Comparison of ENCODE assay signal across 8 cellular contexts in genomic region chr1:39954261-39954869, GRCh38. TPM values are rescaled to one million over a fixed set of nuclear protein-coding genes. Genes with fewer than 3 reads are reported as not detected.
DNase-seq lines count a peak whose midpoint lies in the region; ATAC-seq, FAIRE-seq and TF ChIP-seq lines count a peak whose summit lies in the region.

No MANE protein-coding gene starts in this region.

- H3K4me3 ChIP-seq in keratinocyte (ENCODE audit: control insufficient read depth in 2 of 3, extremely low read depth in 1 of 3, insufficient read depth in 2 of 3, low read depth in 1 of 3, low read length in 3 of 3) (peak overlapping the region; percentile 49 to 93 (median 60)), thymus (ENCODE audit: low read length) (peak overlapping the region; percentile 52)

- H3K4me1 ChIP-seq in keratinocyte (ENCODE audit: control insufficient read depth, extremely low read depth, insufficient read depth, low read length) (peaks cover 45% of the 10 kb centered on the region), thymus (ENCODE audit: control insufficient read depth, insufficient read depth, low read length) (peaks cover 8% of the 10 kb centered on the region)

- H3K9me1 ChIP-seq in keratinocyte (ENCODE audit: control insufficient read depth, extremely low read depth, insufficient read depth, low read length), result peaks cover 8% of the 10 kb centered on the region

- FAIRE-seq in keratinocyte (lab: Jason Lieb, UNC), result peak; percentile 49

- H4K20me1 ChIP-seq in keratinocyte (ENCODE audit: control insufficient read depth, extremely low read depth, insufficient read depth, low read length), result peaks cover 17% of the 10 kb centered on the region

- H3K27me3 ChIP-seq in keratinocyte (ENCODE audit: control insufficient read depth, extremely low read depth, insufficient read depth, low read length) (no peaks in the 10 kb centered on the region), thymus (ENCODE audit: control insufficient read depth, insufficient read depth) (no peaks in the 10 kb centered on the region)

- POLR2A ChIA-PET in activated CD4-positive, alpha-beta T cell treated with anti-CD3 and anti-CD28 coated beads, Interleukin-2, amount 10 ng/mL, durations not matched to agents 7 days and 5 days (lab: Charles Lee), result interaction anchor here (0.5 kb wide), 1 partner anchor 867 kb away, joined by 3 read pairs; no protein-coding TSS in a partner anchor

- peaks cover 38% of the 10 kb centered on the region for H3K79me2 ChIP-seq in keratinocyte (ENCODE audit: control insufficient read depth, insufficient read depth, low read length)

- peak overlapping the region; percentile 87 for H3K4me2 ChIP-seq in keratinocyte (ENCODE audit: control insufficient read depth, extremely low read depth, insufficient read depth, low read depth, low read length)

- H3K9me3 ChIP-seq in keratinocyte (ENCODE audit: control insufficient read depth, low read depth, low read length) (no peaks in the 10 kb centered on the region), thymus (ENCODE audit: control insufficient read depth) (no peaks in the 10 kb centered on the region)

- peaks cover 10 to 18% of the 10 kb centered on the region in 2 experiments for H3K36me3 ChIP-seq in keratinocyte (ENCODE audit: control insufficient read depth in 2 of 2, extremely low read depth in 1 of 2, insufficient read depth in 2 of 2, low read length in 2 of 2)
- H3K36me3 ChIP-seq in thymus (ENCODE audit: control insufficient read depth, insufficient read depth), result no peaks in the 10 kb centered on the region

- H3K27me3 Mint-ChIP-seq in activated CD4-positive, alpha-beta T cell treated with anti-CD3 and anti-CD28 coated beads, Interleukin-2, amount 10 ng/mL, durations not matched to agents 7 days and 5 days, result peaks cover 3% of the 10 kb centered on the region
- peaks cover 7% of the 10 kb centered on the region for H3K27me3 Mint-ChIP-seq in activated T-helper 2 cell treated with anti-CD3 and anti-CD28 coated beads, Interferon-gamma antibody, Interleukin-2, Interleukin-4, amounts not matched to agents 10 μg/mL and 5 μg/mL and 100 μg/mL, durations not matched to agents 14 hours and 24 hours and 36 hours (ENCODE audit: low read depth)

- ATAC-seq in HG03571 (IDR thresholded peaks at IDR 0.05; ENCODE audit: unreplicated experiment) (no peak), GM18861 (IDR thresholded peaks at IDR 0.05; ENCODE audit: unreplicated experiment) (no peak)

- WGBS in thymus, result 66% methylated on average over 18 of the region's 18 CpGs

- intact Hi-C loops in activated T-helper 2 cell treated with anti-CD3 and anti-CD28 coated beads, Interferon-gamma antibody, Interleukin-2, Interleukin-4, amounts not matched to agents 10 μg/mL and 5 μg/mL and 100 μg/mL, durations not matched to agents 14 hours and 24 hours and 36 hours (cut with micrococcal nuclease), result loop anchor here (2.0 kb wide), 1 partner anchor 60 kb away; no protein-coding TSS in a partner anchor

- peak overlapping the region; percentile 84 for H3K4me3 Mint-ChIP-seq in activated CD4-positive, alpha-beta T cell treated with anti-CD3 and anti-CD28 coated beads, Interleukin-2, amount 10 ng/mL, durations not matched to agents 7 days and 5 days
- peak overlapping the region; percentile 95 for H3K4me3 Mint-ChIP-seq in activated T-helper 2 cell treated with anti-CD3 and anti-CD28 coated beads, Interferon-gamma antibody, Interleukin-2, Interleukin-4, amounts not matched to agents 10 μg/mL and 5 μg/mL and 100 μg/mL, durations not matched to agents 14 hours and 24 hours and 36 hours (ENCODE audit: low read depth)

- TF ChIP-seq CTCF in keratinocyte (optimal IDR thresholded peaks at IDR 0.05 in 1 of 3, IDR thresholded peaks at IDR 0.05 in 1 of 3, conservative IDR thresholded peaks at IDR 0.05 in 1 of 3; ENCODE audit: extremely low read depth in 1 of 3, insufficient read depth in 2 of 3, low read length in 3 of 3), result no peak

- H3K27ac Mint-ChIP-seq in activated CD4-positive, alpha-beta T cell treated with anti-CD3 and anti-CD28 coated beads, Interleukin-2, amount 10 ng/mL, durations not matched to agents 7 days and 5 days, result no peak overlapping the region
- H3K27ac Mint-ChIP-seq in activated T-helper 2 cell treated with anti-CD3 and anti-CD28 coated beads, Interferon-gamma antibody, Interleukin-2, Interleukin-4, amounts not matched to agents 10 μg/mL and 5 μg/mL and 100 μg/mL, durations not matched to agents 14 hours and 24 hours and 36 hours, result peak overlapping the region; percentile 92

- CTCF ChIA-PET in activated CD4-positive, alpha-beta T cell treated with anti-CD3 and anti-CD28 coated beads, Interleukin-2, amount 10 ng/mL, durations not matched to agents 7 days and 5 days (lab: Charles Lee), result interaction anchor here (2.0 kb wide), 1 partner anchor 52 kb away, joined by 6 read pairs; the partner anchor contains the start of gene MYCL

- dilution Hi-C loops in keratinocyte (cut with MboI; ENCODE audit: extremely low pct_ligation_motif_present, low sequenced_read_pairs), result no loop called here

- peaks cover 23% of the 10 kb centered on the region for H3K4me1 Mint-ChIP-seq in activated CD4-positive, alpha-beta T cell treated with anti-CD3 and anti-CD28 coated beads, Interleukin-2, amount 10 ng/mL, durations not matched to agents 7 days and 5 days
- H3K4me1 Mint-ChIP-seq in activated T-helper 2 cell treated with anti-CD3 and anti-CD28 coated beads, Interferon-gamma antibody, Interleukin-2, Interleukin-4, amounts not matched to agents 10 μg/mL and 5 μg/mL and 100 μg/mL, durations not matched to agents 14 hours and 24 hours and 36 hours (ENCODE audit: low read depth), result peaks cover 49% of the 10 kb centered on the region

- H3K27ac ChIP-seq in keratinocyte (ENCODE audit: control insufficient read depth, insufficient read depth, low read length) (peak overlapping the region; percentile 90), thymus (ENCODE audit: low read depth) (no peak overlapping the region)

- H3K9ac ChIP-seq in keratinocyte (ENCODE audit: control insufficient read depth, extremely low read depth, insufficient read depth, low read length), result peak overlapping the region; percentile 93

- no peaks in the 10 kb centered on the region for H3K9me3 Mint-ChIP-seq in activated CD4-positive, alpha-beta T cell treated with anti-CD3 and anti-CD28 coated beads, Interleukin-2, amount 10 ng/mL, durations not matched to agents 7 days and 5 days
- H3K9me3 Mint-ChIP-seq in activated T-helper 2 cell treated with anti-CD3 and anti-CD28 coated beads, Interferon-gamma antibody, Interleukin-2, Interleukin-4, amounts not matched to agents 10 μg/mL and 5 μg/mL and 100 μg/mL, durations not matched to agents 14 hours and 24 hours and 36 hours, result no peaks in the 10 kb centered on the region

- no peak for DNase-seq in activated CD4-positive, alpha-beta T cell treated with anti-CD3 and anti-CD28 coated beads, Interleukin-2, amount 10 ng/mL, durations not matched to agents 7 days and 5 days
- no peak for DNase-seq in activated CD4-positive, alpha-beta T cell treated with anti-CD3 and anti-CD28 coated beads for 1 hour
- no peak for DNase-seq in activated T-helper 2 cell treated with anti-CD3 and anti-CD28 coated beads, Interferon-gamma antibody, Interleukin-2, Interleukin-4, amounts not matched to agents 10 μg/mL and 5 μg/mL and 100 μg/mL, durations not matched to agents 14 hours and 24 hours and 36 hours (ENCODE audit: low spot score)
- no peak for DNase-seq in keratinocyte (ENCODE audit: low read depth, low spot score)
- DNase-seq in stimulated activated CD4-positive, alpha-beta T cell treated with anti-CD3 and anti-CD28 coated beads, Interleukin-4, amount 100 ng/mL, for 4 hours, result no peak

- H2AFZ ChIP-seq in keratinocyte (ENCODE audit: control insufficient read depth, low read length), result peak overlapping the region; percentile 47

- no peaks in the 10 kb centered on the region for H3K36me3 Mint-ChIP-seq in activated CD4-positive, alpha-beta T cell treated with anti-CD3 and anti-CD28 coated beads, Interleukin-2, amount 10 ng/mL, durations not matched to agents 7 days and 5 days (ENCODE audit: low read depth)
- H3K36me3 Mint-ChIP-seq in activated T-helper 2 cell treated with anti-CD3 and anti-CD28 coated beads, Interferon-gamma antibody, Interleukin-2, Interleukin-4, amounts not matched to agents 10 μg/mL and 5 μg/mL and 100 μg/mL, durations not matched to agents 14 hours and 24 hours and 36 hours (ENCODE audit: low read depth), result peaks cover 35% of the 10 kb centered on the region

RNA-seq across cellular contexts. Expression of gene MFSD2A, which starts 0.6 kb away (rescaled TPM):
- 1 to 10 TPM; 2.0 to 2.8 TPM for total RNA-seq in activated CD4-positive, alpha-beta T cell treated with anti-CD3 and anti-CD28 coated beads, Interleukin-2, amount 10 ng/mL, durations not matched to agents 7 days and 5 days
- 43.3 and 47.8 TPM in 2 replicates for total RNA-seq in activated T-helper 2 cell treated with anti-CD3 and anti-CD28 coated beads, Interferon-gamma antibody, Interleukin-2, Interleukin-4, amounts not matched to agents 10 μg/mL and 5 μg/mL and 100 μg/mL, durations not matched to agents 14 hours and 24 hours and 36 hours
- polyA plus RNA-seq in keratinocyte, result 50.1 to 62.5 TPM (median 57.0 TPM) in 3 replicates
- polyA plus RNA-seq in keratinocyte (2011; ENCODE audit: low read depth), result 12.6 TPM
- polyA plus RNA-seq in keratinocyte (2011; cell fraction: cytosol; rRNA removed), result 27.3 and 32.3 TPM in 2 replicates
- polyA plus RNA-seq in keratinocyte (2011; cell fraction: nucleus; rRNA removed), result 199 and 235 TPM in 2 replicates
- 33.2 and 47.8 TPM in 2 replicates for polyA plus RNA-seq in keratinocyte (2012; ENCODE audit: low replicate concordance)
- 59.1 to 118 TPM (median 79.8 TPM) in 3 replicates for polyA minus RNA-seq in keratinocyte
- polyA minus RNA-seq in keratinocyte (2011; cell fraction: cytosol; rRNA and poly(A)+ RNA removed), result 25.9 TPM
- polyA minus RNA-seq in keratinocyte (2011; cell fraction: nucleus; rRNA and poly(A)+ RNA removed), result 60.7 and 73.3 TPM in 2 replicates
- polyA plus RNA-seq in thymus, result 2.9 TPM

RNA-seq across cellular contexts. Expression of gene MYCL, which starts 52.6 kb away (rescaled TPM):
- total RNA-seq in activated CD4-positive, alpha-beta T cell treated with anti-CD3 and anti-CD28 coated beads, Interleukin-2, amount 10 ng/mL, durations not matched to agents 7 days and 5 days, result not detected
- 0.50 and 0.57 TPM in 2 replicates for total RNA-seq in activated T-helper 2 cell treated with anti-CD3 and anti-CD28 coated beads, Interferon-gamma antibody, Interleukin-2, Interleukin-4, amounts not matched to agents 10 μg/mL and 5 μg/mL and 100 μg/mL, durations not matched to agents 14 hours and 24 hours and 36 hours
- polyA plus RNA-seq in keratinocyte (5.1 to 7.7 TPM (median 5.4 TPM) in 3 replicates), thymus (8.9 TPM)
- 5.5 TPM for polyA plus RNA-seq in keratinocyte (2011; ENCODE audit: low read depth)
- 4.5 and 5.2 TPM in 2 replicates for polyA plus RNA-seq in keratinocyte (2011; cell fraction: cytosol; rRNA removed)
- polyA plus RNA-seq in keratinocyte (2011; cell fraction: nucleus; rRNA removed), result 5.9 and 6.0 TPM in 2 replicates
- 3.8 and 13.1 TPM in 2 replicates for polyA plus RNA-seq in keratinocyte (2012; ENCODE audit: low replicate concordance)
- 1.7 to 7.6 TPM (median 4.8 TPM) in 3 replicates for polyA minus RNA-seq in keratinocyte
- 8.2 TPM for polyA minus RNA-seq in keratinocyte (2011; cell fraction: cytosol; rRNA and poly(A)+ RNA removed)
- polyA minus RNA-seq in keratinocyte (2011; cell fraction: nucleus; rRNA and poly(A)+ RNA removed), result 4.1 and 4.7 TPM in 2 replicates

Comparison
In these comparisons a context has a peak if more than half of its experiments do, and no peak if none do; other contexts are left out.
1. RNA of gene MFSD2A, which starts 0.6 kb away (total RNA-seq): 43.3 to 47.8 TPM in activated T-helper 2 cell treated with anti-CD3 and anti-CD28 coated beads, Interferon-gamma antibody, Interleukin-2, Interleukin-4, amounts not matched to agents 10 μg/mL and 5 μg/mL and 100 μg/mL, durations not matched to agents 14 hours and 24 hours and 36 hours; 2.0 to 2.8 TPM in activated CD4-positive, alpha-beta T cell treated with anti-CD3 and anti-CD28 coated beads, Interleukin-2, amount 10 ng/mL, durations not matched to agents 7 days and 5 days; every median in the first group is over 10 times any median in the second.